ENCODE assay signal across 16 cellular contexts in genomic region chr6:12033770-12034169, GRCh38. TPM values are rescaled to one million over a fixed set of nuclear protein-coding genes. Genes with fewer than 3 reads are reported as not detected.
A peak's percentile ranks its signal among the peaks of the same experiment; 100 is the strongest.
DNase-seq lines count a peak whose midpoint lies in the region; ATAC-seq and TF ChIP-seq lines count a peak whose summit lies in the region.
"Had no signal": no experiment of that assay in that cellular context is flagged by ENCODE, and none has a peak within 500 bp of the region (broad histone marks: within the 10 kb centered on the region; RNA-seq: fewer than 3 reads in every experiment).

No MANE protein-coding gene starts in this region.

- POLR2A ChIA-PET in CD8-positive, alpha-beta memory T cell (lab: Charles Lee), result no interaction called here

- peak; percentile 82 for ATAC-seq in left lung
- no peak for ATAC-seq in GM18505 (IDR thresholded peaks at IDR 0.05; ENCODE audit: unreplicated experiment)

- TF ChIP-seq CTCF in cardiac fibroblast (IDR thresholded peaks at IDR 0.05; ENCODE audit: low read depth, low read length) (no peak), left lung (IDR thresholded peaks at IDR 0.05) (no peak), Peyer's patch (IDR thresholded peaks at IDR 0.05) (no peak)

- CTCF ChIA-PET in CD8-positive, alpha-beta memory T cell (lab: Charles Lee), result no interaction called here

- H3K4me1 ChIP-seq in left lung (peaks cover 8 to 22% of the 10 kb centered on the region in 2 donors), Peyer's patch (peaks cover 0 to 7% (median 2%) of the 10 kb centered on the region in 4 donors)
- peaks cover 30% of the 10 kb centered on the region for H3K4me1 ChIP-seq in CD8-positive, alpha-beta memory T cell (ENCODE audit: insufficient read depth, low read length)
- H3K4me1 ChIP-seq: uterus had no signal

- no peak overlapping the region for H3K27ac Mint-ChIP-seq in CD8-positive, alpha-beta memory T cell
- H3K27ac Mint-ChIP-seq: B cell had no signal

- H3K36me3 Mint-ChIP-seq in CD8-positive, alpha-beta memory T cell, result peaks cover 7 to 26% (median 17%) of the 10 kb centered on the region in 3 donors

- no peaks in the 10 kb centered on the region for H3K27me3 Mint-ChIP-seq in CD8-positive, alpha-beta memory T cell
- H3K27me3 Mint-ChIP-seq: B cell had no signal

- H3K4me3 ChIP-seq in cardiac fibroblast (replicated peaks in 1 of 2; ENCODE audit: low read depth in 2 of 2, low read length in 2 of 2), result no peak overlapping the region
- H3K4me3 ChIP-seq in left lung, result no peak overlapping the region
- H3K4me3 ChIP-seq in CD8-positive, alpha-beta memory T cell (ENCODE audit: low read length), result no peak overlapping the region
- H3K4me3 ChIP-seq in Peyer's patch, result no peak overlapping the region
- H3K4me3 ChIP-seq: esophagus squamous epithelium, uterus had no signal

- H3K9me3 ChIP-seq in left lung, result peaks cover 0 to 9% of the 10 kb centered on the region in 2 donors
- H3K9me3 ChIP-seq in CD8-positive, alpha-beta memory T cell (ENCODE audit: low read length), result no peaks in the 10 kb centered on the region
- no peaks in the 10 kb centered on the region for H3K9me3 ChIP-seq in Peyer's patch
- H3K9me3 ChIP-seq: esophagus squamous epithelium, uterus had no signal

- no peaks in the 10 kb centered on the region for H3K36me3 ChIP-seq in left lung
- no peaks in the 10 kb centered on the region for H3K36me3 ChIP-seq in CD8-positive, alpha-beta memory T cell (ENCODE audit: insufficient read depth, low read length)
- no peaks in the 10 kb centered on the region for H3K36me3 ChIP-seq in Peyer's patch
- H3K36me3 ChIP-seq: brain microvascular endothelial cell, esophagus squamous epithelium, uterus had no signal

- peaks cover 33 to 73% (median 60%) of the 10 kb centered on the region in 3 donors for H3K4me1 Mint-ChIP-seq in CD8-positive, alpha-beta memory T cell

- no peak for TF ChIP-seq POLR2A in GM18505 (IDR thresholded peaks at IDR 0.05; ENCODE audit: borderline replicate concordance, extremely low read depth, insufficient read depth, insufficient read length)
- no peak for TF ChIP-seq POLR2A in Peyer's patch (IDR thresholded peaks at IDR 0.05)

- H3K27ac ChIP-seq in left lung (no peak overlapping the region), Peyer's patch (no peak overlapping the region)
- no peak overlapping the region for H3K27ac ChIP-seq in CD8-positive, alpha-beta memory T cell (ENCODE audit: low read depth, low read length)
- H3K27ac ChIP-seq: brain microvascular endothelial cell, uterus had no signal

- no peak for TF ChIP-seq RAD21 in Ishikawa (IDR thresholded peaks at IDR 0.05; ENCODE audit: low read depth)

- H3K9me3 Mint-ChIP-seq in CD8-positive, alpha-beta memory T cell, result peaks cover 15 to 24% (median 20%) of the 10 kb centered on the region in 5 donors

- in situ Hi-C loops in ACHN (cut with HindIII; ENCODE audit: low pct_ligation_motif_present, low pct_unique_long_range_greater_than_20kb, low sequenced_read_pairs), result no loop called here

- no peak for TF ChIP-seq EP300 in Ishikawa (IDR thresholded peaks at IDR 0.05; ENCODE audit: borderline replicate concordance)

- H3K27me3 ChIP-seq in left lung (no peaks in the 10 kb centered on the region), Peyer's patch (no peaks in the 10 kb centered on the region)
- H3K27me3 ChIP-seq in CD8-positive, alpha-beta memory T cell (ENCODE audit: insufficient read depth, low read length, poor library complexity, severe bottlenecking), result no peaks in the 10 kb centered on the region
- H3K27me3 ChIP-seq: brain microvascular endothelial cell, esophagus squamous epithelium, uterus had no signal

- DNase-seq in ACHN (peak; percentile 62), cardiac fibroblast (ENCODE audit: low read depth in 2 of 2) (peak; percentile 65 to 68), left lung (no peak), germinal center (ENCODE audit: low spot score) (no peak), Peyer's patch (no peak)
- DNase-seq in CD8-positive, alpha-beta memory T cell, result no peak
- DNase-seq: activated T-cell treated with anti-CD3 and anti-CD28 coated beads for 4 hours; brain microvascular endothelial cell; esophagus squamous epithelium; NCI-H1417 treated with DMSO at 0.1 percent for 48 hours; NCI-H524; stimulated activated CD4-positive, alpha-beta T cell treated with anti-CD3 and anti-CD28 coated beads, Interleukin-15, amount 100 ng/mL, for 24 hours; uterus had no signal

- H3K4me3 Mint-ChIP-seq in CD8-positive, alpha-beta memory T cell, result no peak overlapping the region
- H3K4me3 Mint-ChIP-seq: B cell had no signal

- intact Hi-C loops in left lung (cut with DNase I), result no loop called here

TF ChIP-seq in Ishikawa, 13 proteins besides CTCF, POLR2A, EP300 and RAD21:
- no peak for TF ChIP-seq USF1 (IDR thresholded peaks at IDR 0.05)
- TF ChIP-seq CEBPB (IDR thresholded peaks at IDR 0.05), result peak; percentile 91
- TF ChIP-seq YY1 (IDR thresholded peaks at IDR 0.05; ENCODE audit: low read depth), result no peak
- no peak for TF ChIP-seq TEAD4 (IDR thresholded peaks at IDR 0.05)

RNA-seq across cellular contexts. Expression of gene HIVEP1, which starts 21.7 kb away (rescaled TPM):
- total RNA-seq in left lung (10 to 100 TPM; 29.2 to 35.9 TPM), Peyer's patch (10 to 100 TPM; 26.8 to 69.3 (median 38.8) TPM)
- 10 to 100 TPM; 33.5 to 37.1 TPM for total RNA-seq in CD8-positive, alpha-beta memory T cell
- polyA plus RNA-seq in CD8-positive, alpha-beta memory T cell, result 2.8 TPM

Comparison
In these comparisons a context has a peak if more than half of its experiments do, and no peak if none do; other contexts are left out.
1. DNase-seq: peak in ACHN (single experiment) and cardiac fibroblast (2 of 2); none in left lung (0 of 2), germinal center (single experiment), CD8-positive, alpha-beta memory T cell (0 of 5) and Peyer's patch (0 of 3).